ENCODE assay signal across 1 cellular context in the genomic region with DNA sequence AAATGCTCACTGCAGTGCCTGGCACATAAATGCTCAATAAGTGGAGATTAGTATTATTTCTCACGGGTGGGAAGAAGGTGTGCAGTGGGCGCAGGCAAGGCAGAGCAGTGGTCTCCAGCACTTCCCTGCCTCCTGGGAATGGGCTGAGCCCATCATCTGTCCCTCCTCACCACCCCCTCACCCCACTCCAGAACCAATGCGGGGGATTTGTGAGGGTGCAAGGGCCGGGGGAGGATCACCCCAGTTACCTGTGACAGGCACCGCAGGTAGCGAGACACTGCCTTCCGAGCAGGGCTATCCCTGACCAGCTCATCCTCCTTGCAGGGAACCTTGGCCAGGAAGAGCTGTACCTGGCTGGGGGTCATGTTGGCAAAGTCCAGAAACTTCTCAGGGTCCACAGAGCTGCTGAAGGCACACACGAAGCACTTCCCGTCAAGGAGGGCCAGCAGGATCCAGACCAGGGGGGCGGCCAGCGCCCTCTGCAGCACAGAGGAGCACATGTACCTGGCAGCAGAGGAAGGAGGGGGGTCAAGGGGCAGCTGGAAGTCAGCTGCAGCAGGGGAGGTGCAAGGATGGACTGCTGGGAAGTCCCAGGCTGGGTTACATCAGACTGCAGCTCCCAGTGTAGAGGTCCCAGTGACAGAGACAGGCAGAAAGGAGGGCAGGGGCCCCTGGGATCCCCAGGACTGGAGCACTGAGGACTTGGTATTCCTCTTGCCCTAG.
TF ChIP-seq lines count a peak whose summit lies in the region.

No MANE protein-coding gene starts in this region.

TF ChIP-seq in GM12878, 131 proteins besides CTCF, POLR2A, EP300 and RAD21 (continued from another document):
- TF ChIP-seq REST (IDR thresholded peaks at IDR 0.05; ENCODE audit: low read depth, low read length) = no peak
